In the genomic region with DNA sequence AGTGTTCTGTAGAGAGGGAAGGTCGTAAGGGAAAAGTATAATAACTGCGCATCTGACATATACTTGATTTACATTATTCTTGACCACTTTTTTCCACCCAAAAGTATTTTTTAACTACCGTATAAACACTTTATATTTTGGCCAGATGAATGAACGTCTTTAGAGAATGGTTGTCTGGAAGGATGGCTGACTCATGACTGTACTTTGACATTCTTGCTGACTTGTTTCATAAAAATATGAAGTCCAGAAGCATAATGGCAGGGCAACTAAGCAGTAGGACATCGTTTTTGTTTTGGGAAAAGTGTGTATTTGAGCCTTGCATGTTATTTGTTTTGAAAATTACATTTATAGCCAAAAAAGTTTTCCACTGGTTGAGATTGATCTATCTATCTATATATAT, we compare ENCODE assay signal across 24 cellular contexts.
"Had no signal": no experiment of that assay in that cellular context is flagged by ENCODE, and none has a peak within 500 bp of the region (broad histone marks: within the 10 kb centered on the region; RNA-seq: fewer than 3 reads in every experiment).

No MANE protein-coding gene starts in this region.

- H3K9me3 ChIP-seq: ascending aorta, Peyer's patch had no signal

- H3K27ac ChIP-seq: ascending aorta, cardiac muscle cell, Peyer's patch had no signal

- ATAC-seq: activated naive CD4-positive, alpha-beta T cell treated with anti-CD3 and anti-CD28 coated beads, Interleukin-2, amount 50 U/mL, for 72 hours; activated naive CD8-positive, alpha-beta T cell treated with anti-CD3 and anti-CD28 coated beads, Interleukin-2, amount 50 U/mL, for 24 hours; activated T-cell treated with anti-CD3 and anti-CD28 coated beads, Interleukin-2, amount 50 U/mL, for 4 hours; T-helper 17 cell had no signal

- H3K36me3 ChIP-seq: ascending aorta, cardiac muscle cell, Peyer's patch had no signal

- H3K4me3 ChIP-seq: ascending aorta, cardiac muscle cell, Peyer's patch had no signal

- DNase-seq: activated B cell treated with CpG ODN at 0.5 μM for 24 hours; activated CD4-positive, alpha-beta memory T cell treated with anti-CD3 and anti-CD28 coated beads for 36 hours; activated CD4-positive, alpha-beta T cell treated with anti-CD3 and anti-CD28 coated beads for 1 hour; activated CD4-positive, alpha-beta T cell treated with anti-CD3 and anti-CD28 coated beads, Interleukin-2, amount 10 ng/mL, durations not matched to agents 24 days and 14 days; activated CD8-positive, alpha-beta memory T cell treated with anti-CD3 and anti-CD28 coated beads for 24 hours; activated effector memory CD4-positive, alpha-beta T cell treated with anti-CD3 and anti-CD28 coated beads, Interleukin-2, amount 50 U/mL, for 16 hours; activated naive CD4-positive, alpha-beta T cell treated with Interleukin-2 at 50 U/mL for 16 hours; activated naive CD8-positive, alpha-beta T cell treated with anti-CD3 and anti-CD28 coated beads, Interleukin-2, amount 50 U/mL, for 24 hours; activated T-cell treated with anti-CD3 and anti-CD28 coated beads, Interleukin-2, amount 50 U/mL, for 4 hours; amniotic stem cell; NCI-H146; NCI-H187 treated with DMSO at 0.1 percent for 48 hours; NCI-H2081 treated with DMSO at 0.1 percent for 48 hours; NCI-H226; NCI-H526; NK-92 treated with Interleukin-12 subunit alpha and Interleukin-12 subunit beta, amount 100 ng/mL, for 24 hours; OCI-M1; Peyer's patch; SHP77 treated with DMSO at 0.1 percent for 48 hours; T-helper 17 cell; T-helper 9 cell had no signal

- H3K27me3 ChIP-seq: ascending aorta, Peyer's patch had no signal
